ENCODE assay signal across 1 cellular context in genomic region chr12:53973093-53974042, GRCh38.
A peak's percentile ranks its signal among the peaks of the same experiment; 100 is the strongest.
TF ChIP-seq lines count a peak whose summit lies in the region.

HOXC11 (plus strand) TSS chr12:53973126; CDS start chr12:53973242, 116 bp downstream.

TF ChIP-seq in HEK293, 187 proteins besides CTCF, POLR2A, EP300 and RAD21 (continued from another document and continues in another):
- TF ChIP-seq PATZ1 (tag by site-specific recombination; IDR thresholded peaks at IDR 0.05) = peak; percentile 65
- TF ChIP-seq ZNF184 (tag by site-specific recombination; IDR thresholded peaks at IDR 0.05) = no peak
- no peak for TF ChIP-seq ZNF529 (tag by site-specific recombination; IDR thresholded peaks at IDR 0.05; ENCODE audit: insufficient replicate concordance)
- peak; percentile 41; the same call in 1 of the 2 replicates for TF ChIP-seq ZNF660 (tag by site-specific recombination; IDR thresholded peaks at IDR 0.05)
- TF ChIP-seq KLF8 (tag by site-specific recombination; IDR thresholded peaks at IDR 0.05) = peak; percentile 65; the same call in 1 of the 2 replicates
- peak; percentile 38; the same call in 1 of the 2 replicates for TF ChIP-seq KLF1 (tag by site-specific recombination; IDR thresholded peaks at IDR 0.05)
- TF ChIP-seq, protein P1, sequence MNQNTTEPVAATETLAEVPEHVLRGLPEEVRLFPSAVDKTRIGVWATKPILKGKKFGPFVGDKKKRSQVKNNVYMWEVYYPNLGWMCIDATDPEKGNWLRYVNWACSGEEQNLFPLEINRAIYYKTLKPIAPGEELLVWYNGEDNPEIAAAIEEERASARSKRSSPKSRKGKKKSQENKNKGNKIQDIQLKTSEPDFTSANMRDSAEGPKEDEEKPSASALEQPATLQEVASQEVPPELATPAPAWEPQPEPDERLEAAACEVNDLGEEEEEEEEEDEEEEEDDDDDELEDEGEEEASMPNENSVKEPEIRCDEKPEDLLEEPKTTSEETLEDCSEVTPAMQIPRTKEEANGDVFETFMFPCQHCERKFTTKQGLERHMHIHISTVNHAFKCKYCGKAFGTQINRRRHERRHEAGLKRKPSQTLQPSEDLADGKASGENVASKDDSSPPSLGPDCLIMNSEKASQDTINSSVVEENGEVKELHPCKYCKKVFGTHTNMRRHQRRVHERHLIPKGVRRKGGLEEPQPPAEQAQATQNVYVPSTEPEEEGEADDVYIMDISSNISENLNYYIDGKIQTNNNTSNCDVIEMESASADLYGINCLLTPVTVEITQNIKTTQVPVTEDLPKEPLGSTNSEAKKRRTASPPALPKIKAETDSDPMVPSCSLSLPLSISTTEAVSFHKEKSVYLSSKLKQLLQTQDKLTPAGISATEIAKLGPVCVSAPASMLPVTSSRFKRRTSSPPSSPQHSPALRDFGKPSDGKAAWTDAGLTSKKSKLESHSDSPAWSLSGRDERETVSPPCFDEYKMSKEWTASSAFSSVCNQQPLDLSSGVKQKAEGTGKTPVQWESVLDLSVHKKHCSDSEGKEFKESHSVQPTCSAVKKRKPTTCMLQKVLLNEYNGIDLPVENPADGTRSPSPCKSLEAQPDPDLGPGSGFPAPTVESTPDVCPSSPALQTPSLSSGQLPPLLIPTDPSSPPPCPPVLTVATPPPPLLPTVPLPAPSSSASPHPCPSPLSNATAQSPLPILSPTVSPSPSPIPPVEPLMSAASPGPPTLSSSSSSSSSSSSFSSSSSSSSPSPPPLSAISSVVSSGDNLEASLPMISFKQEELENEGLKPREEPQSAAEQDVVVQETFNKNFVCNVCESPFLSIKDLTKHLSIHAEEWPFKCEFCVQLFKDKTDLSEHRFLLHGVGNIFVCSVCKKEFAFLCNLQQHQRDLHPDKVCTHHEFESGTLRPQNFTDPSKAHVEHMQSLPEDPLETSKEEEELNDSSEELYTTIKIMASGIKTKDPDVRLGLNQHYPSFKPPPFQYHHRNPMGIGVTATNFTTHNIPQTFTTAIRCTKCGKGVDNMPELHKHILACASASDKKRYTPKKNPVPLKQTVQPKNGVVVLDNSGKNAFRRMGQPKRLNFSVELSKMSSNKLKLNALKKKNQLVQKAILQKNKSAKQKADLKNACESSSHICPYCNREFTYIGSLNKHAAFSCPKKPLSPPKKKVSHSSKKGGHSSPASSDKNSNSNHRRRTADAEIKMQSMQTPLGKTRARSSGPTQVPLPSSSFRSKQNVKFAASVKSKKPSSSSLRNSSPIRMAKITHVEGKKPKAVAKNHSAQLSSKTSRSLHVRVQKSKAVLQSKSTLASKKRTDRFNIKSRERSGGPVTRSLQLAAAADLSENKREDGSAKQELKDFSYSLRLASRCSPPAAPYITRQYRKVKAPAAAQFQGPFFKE (tag by site-specific recombination; IDR thresholded peaks at IDR 0.05; ENCODE audit: borderline replicate concordance) = no peak
- 0 out of 2 replicates have a peak, but pooled peaks have one; percentile 10 for TF ChIP-seq KLF17 (tag by site-specific recombination; IDR thresholded peaks at IDR 0.05)
- TF ChIP-seq KLF10 (tag by site-specific recombination; IDR thresholded peaks at IDR 0.05) = peak; percentile 44; the same call in 1 of the 2 replicates
- TF ChIP-seq SP2 (tag by site-specific recombination; IDR thresholded peaks at IDR 0.05) = peak; percentile 84
- no peak for TF ChIP-seq PRDM6 (tag by site-specific recombination; IDR thresholded peaks at IDR 0.05)
- TF ChIP-seq GLIS2 (tag by site-specific recombination; IDR thresholded peaks at IDR 0.05) = peak; percentile 79
- peak; percentile 88 for TF ChIP-seq ZNF394 (tag by site-specific recombination; IDR thresholded peaks at IDR 0.05; ENCODE audit: borderline replicate concordance)
- TF ChIP-seq ZNF19 (tag by site-specific recombination; IDR thresholded peaks at IDR 0.05; ENCODE audit: low read depth) = no peak
- TF ChIP-seq ZNF404 (tag by site-specific recombination; IDR thresholded peaks at IDR 0.05) = no peak
- no peak for TF ChIP-seq ZNF292 (tag by site-specific recombination; IDR thresholded peaks at IDR 0.05; ENCODE audit: borderline replicate concordance, low read depth)
- TF ChIP-seq ZNF600 (tag by site-specific recombination; IDR thresholded peaks at IDR 0.05) = peak; percentile 54; the same call in 1 of the 2 replicates
- TF ChIP-seq ZFP41 (tag by site-specific recombination; IDR thresholded peaks at IDR 0.05; ENCODE audit: borderline replicate concordance) = no peak
- no peak for TF ChIP-seq ZNF114 (tag by site-specific recombination; IDR thresholded peaks at IDR 0.05)
- peak; percentile 75 for TF ChIP-seq ZBTB17 (tag by site-specific recombination; IDR thresholded peaks at IDR 0.05)
- peak; percentile 90 for TF ChIP-seq ZFHX2 (tag by site-specific recombination; conservative IDR thresholded peaks at IDR 0.05)
- TF ChIP-seq ZNF580 (tag by site-specific recombination; IDR thresholded peaks at IDR 0.05) = no peak
- no peak for TF ChIP-seq REPIN1 (tag by site-specific recombination; IDR thresholded peaks at IDR 0.05; ENCODE audit: low read depth)
- no peak for TF ChIP-seq ZNF211 (tag by site-specific recombination; IDR thresholded peaks at IDR 0.05; ENCODE audit: low read depth)
- no peak for TF ChIP-seq KLF16 (tag by site-specific recombination; IDR thresholded peaks at IDR 0.05)
- TF ChIP-seq ZNF366 (tag by site-specific recombination; conservative IDR thresholded peaks at IDR 0.05) = peak; percentile 70
- TF ChIP-seq FEZF1 (tag by site-specific recombination; IDR thresholded peaks at IDR 0.05) = no peak
- peak; percentile 88 for TF ChIP-seq ZIC2 (tag by site-specific recombination; IDR thresholded peaks at IDR 0.05)
- no peak for TF ChIP-seq ZNF37A (tag by site-specific recombination; IDR thresholded peaks at IDR 0.05)
- peak; percentile 67 for TF ChIP-seq SP3 (tag by site-specific recombination; IDR thresholded peaks at IDR 0.05)
- TF ChIP-seq ZNF157 (tag by site-specific recombination; IDR thresholded peaks at IDR 0.05) = no peak
- peak; percentile 45; the same call in 1 of the 2 replicates for TF ChIP-seq IKZF3 (tag by site-specific recombination; IDR thresholded peaks at IDR 0.05)
- TF ChIP-seq ZNF2 (tag by site-specific recombination; IDR thresholded peaks at IDR 0.05) = 0 out of 2 replicates have a peak, but pooled peaks have one; percentile 20
- TF ChIP-seq, protein P2, sequence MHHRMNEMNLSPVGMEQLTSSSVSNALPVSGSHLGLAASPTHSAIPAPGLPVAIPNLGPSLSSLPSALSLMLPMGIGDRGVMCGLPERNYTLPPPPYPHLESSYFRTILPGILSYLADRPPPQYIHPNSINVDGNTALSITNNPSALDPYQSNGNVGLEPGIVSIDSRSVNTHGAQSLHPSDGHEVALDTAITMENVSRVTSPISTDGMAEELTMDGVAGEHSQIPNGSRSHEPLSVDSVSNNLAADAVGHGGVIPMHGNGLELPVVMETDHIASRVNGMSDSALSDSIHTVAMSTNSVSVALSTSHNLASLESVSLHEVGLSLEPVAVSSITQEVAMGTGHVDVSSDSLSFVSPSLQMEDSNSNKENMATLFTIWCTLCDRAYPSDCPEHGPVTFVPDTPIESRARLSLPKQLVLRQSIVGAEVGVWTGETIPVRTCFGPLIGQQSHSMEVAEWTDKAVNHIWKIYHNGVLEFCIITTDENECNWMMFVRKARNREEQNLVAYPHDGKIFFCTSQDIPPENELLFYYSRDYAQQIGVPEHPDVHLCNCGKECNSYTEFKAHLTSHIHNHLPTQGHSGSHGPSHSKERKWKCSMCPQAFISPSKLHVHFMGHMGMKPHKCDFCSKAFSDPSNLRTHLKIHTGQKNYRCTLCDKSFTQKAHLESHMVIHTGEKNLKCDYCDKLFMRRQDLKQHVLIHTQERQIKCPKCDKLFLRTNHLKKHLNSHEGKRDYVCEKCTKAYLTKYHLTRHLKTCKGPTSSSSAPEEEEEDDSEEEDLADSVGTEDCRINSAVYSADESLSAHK (tag by site-specific recombination; IDR thresholded peaks at IDR 0.05) = peak; percentile 28; the same call in 1 of the 2 replicates
- peak; percentile 80 for TF ChIP-seq PRDM10 (tag by site-specific recombination; IDR thresholded peaks at IDR 0.05)
- TF ChIP-seq, protein P3, sequence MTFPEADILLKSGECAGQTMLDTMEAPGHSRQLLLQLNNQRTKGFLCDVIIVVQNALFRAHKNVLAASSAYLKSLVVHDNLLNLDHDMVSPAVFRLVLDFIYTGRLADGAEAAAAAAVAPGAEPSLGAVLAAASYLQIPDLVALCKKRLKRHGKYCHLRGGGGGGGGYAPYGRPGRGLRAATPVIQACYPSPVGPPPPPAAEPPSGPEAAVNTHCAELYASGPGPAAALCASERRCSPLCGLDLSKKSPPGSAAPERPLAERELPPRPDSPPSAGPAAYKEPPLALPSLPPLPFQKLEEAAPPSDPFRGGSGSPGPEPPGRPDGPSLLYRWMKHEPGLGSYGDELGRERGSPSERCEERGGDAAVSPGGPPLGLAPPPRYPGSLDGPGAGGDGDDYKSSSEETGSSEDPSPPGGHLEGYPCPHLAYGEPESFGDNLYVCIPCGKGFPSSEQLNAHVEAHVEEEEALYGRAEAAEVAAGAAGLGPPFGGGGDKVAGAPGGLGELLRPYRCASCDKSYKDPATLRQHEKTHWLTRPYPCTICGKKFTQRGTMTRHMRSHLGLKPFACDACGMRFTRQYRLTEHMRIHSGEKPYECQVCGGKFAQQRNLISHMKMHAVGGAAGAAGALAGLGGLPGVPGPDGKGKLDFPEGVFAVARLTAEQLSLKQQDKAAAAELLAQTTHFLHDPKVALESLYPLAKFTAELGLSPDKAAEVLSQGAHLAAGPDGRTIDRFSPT (tag by site-specific recombination; IDR thresholded peaks at IDR 0.05) = peak; percentile 49
